Comparison of ENCODE assay signal across 15 cellular contexts in the genomic region with DNA sequence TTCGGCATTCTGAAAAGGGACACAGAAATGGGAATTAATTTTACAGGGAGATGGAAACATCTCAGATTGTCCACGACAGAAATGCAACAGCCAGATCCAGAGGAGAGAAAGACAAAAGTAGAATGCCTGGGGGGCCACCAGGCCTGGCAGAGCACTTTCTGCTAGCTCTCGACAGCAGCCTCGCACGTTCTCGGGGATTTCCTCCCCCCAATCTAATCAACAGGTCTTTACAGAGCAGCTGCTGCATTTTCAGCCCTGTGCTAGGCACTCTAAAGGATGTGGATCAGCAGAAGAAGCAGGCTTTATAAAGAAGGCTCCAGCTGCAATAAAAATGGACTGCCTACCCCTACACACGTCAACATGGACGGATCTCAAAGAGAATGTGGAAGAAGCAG. TPM values are rescaled to one million over a fixed set of nuclear protein-coding genes. Genes with fewer than 3 reads are reported as not detected.
A peak's percentile ranks its signal among the peaks of the same experiment; 100 is the strongest.
DNase-seq lines count a peak whose midpoint lies in the region; ATAC-seq and TF ChIP-seq lines count a peak whose summit lies in the region.
"Had no signal": no experiment of that assay in that cellular context is flagged by ENCODE, and none has a peak within 500 bp of the region (broad histone marks: within the 10 kb centered on the region; RNA-seq: fewer than 3 reads in every experiment).

No MANE protein-coding gene starts in this region.

- in situ Hi-C loops in brain microvascular endothelial cell (cut with HindIII; ENCODE audit: low pct_ligation_motif_present, low sequenced_read_pairs): no loop called here

- intact Hi-C loops in left lung (cut with DNase I): no loop called here

- no peak for ATAC-seq in left lung
- no peak for ATAC-seq in GM19397 (IDR thresholded peaks at IDR 0.05; ENCODE audit: unreplicated experiment)
- ATAC-seq in HG03439 (IDR thresholded peaks at IDR 0.05; ENCODE audit: unreplicated experiment): no peak
- ATAC-seq: activated T-cell treated with anti-CD3 and anti-CD28 coated beads, Interleukin-2, amount 50 U/mL, for 4 hours had no signal

- no peak overlapping the region for H3K4me3 ChIP-seq in brain microvascular endothelial cell (ENCODE audit: low read depth, low read length)
- H3K4me3 ChIP-seq in left lung: no peak overlapping the region
- H3K4me3 ChIP-seq in skeletal muscle tissue (ENCODE audit: low read length in 3 of 3): peak overlapping the region in 1 of 3 donors; percentile 27

- no peak for TF ChIP-seq CTCF in C4-2B (conservative IDR thresholded peaks at IDR 0.05)
- TF ChIP-seq CTCF in brain microvascular endothelial cell (IDR thresholded peaks at IDR 0.05; ENCODE audit: low read depth, low read length, missing control alignments): no peak
- no peak for TF ChIP-seq CTCF in left lung (IDR thresholded peaks at IDR 0.05)

- H3K9me3 ChIP-seq in left lung (no peaks in the 10 kb centered on the region), skeletal muscle tissue (ENCODE audit: control insufficient read depth in 3 of 3, low read length in 3 of 3) (no peaks in the 10 kb centered on the region)

- H3K36me3 ChIP-seq in brain microvascular endothelial cell (replicated peaks) (peaks cover 90% of the 10 kb centered on the region), left lung (peaks cover 0 to 46% of the 10 kb centered on the region in 2 donors), skeletal muscle tissue (ENCODE audit: control insufficient read depth in 3 of 3, insufficient read depth in 3 of 3, low read length in 3 of 3) (peaks cover 0 to 20% (median 9%) of the 10 kb centered on the region in 3 donors)

- peak overlapping the region; percentile 6; the same call in 1 of the 2 replicates for H3K27ac ChIP-seq in C4-2B
- peak overlapping the region; percentile 20 for H3K27ac ChIP-seq in brain microvascular endothelial cell
- H3K27ac ChIP-seq in left lung: peak overlapping the region; percentile 70 to 79
- H3K27ac ChIP-seq in skeletal muscle tissue (ENCODE audit: low read depth, low read length): peak overlapping the region; percentile 69
- H3K27ac ChIP-seq: KMS-11 had no signal

- H3K4me1 ChIP-seq in left lung (peaks cover 59 to 85% of the 10 kb centered on the region in 2 donors), skeletal muscle tissue (ENCODE audit: control insufficient read depth in 3 of 3, insufficient read depth in 3 of 3, low read length in 3 of 3) (peaks cover 50 to 75% (median 74%) of the 10 kb centered on the region in 3 donors)

- no peak for DNase-seq in brain microvascular endothelial cell
- DNase-seq in left lung: no peak
- DNase-seq in NCI-H2029 treated with DMSO at 0.1 percent for 48 hours (lab: John Stamatoyannopoulos, UW): no peak
- DNase-seq in NCI-H2029 (lab: John Stamatoyannopoulos, UW): no peak
- DNase-seq: activated T-cell treated with anti-CD3 and anti-CD28 coated beads, Interleukin-2, amount 50 U/mL, for 4 hours; CD4-positive, CD25-positive, alpha-beta regulatory T cell; central memory CD4-positive, alpha-beta T cell; GOT3; RPMI8226; stimulated activated naive CD4-positive, alpha-beta T cell treated with Interleukin-2 at 50 U/mL for 16 hours had no signal

- peak overlapping the region in 1 of 3 donors; percentile 68 for H3K9ac ChIP-seq in skeletal muscle tissue (ENCODE audit: low read depth in 1 of 3, low read length in 3 of 3)
- H3K9ac ChIP-seq: KMS-11 had no signal

- H3K27me3 ChIP-seq in brain microvascular endothelial cell (replicated peaks) (no peaks in the 10 kb centered on the region), left lung (no peaks in the 10 kb centered on the region), skeletal muscle tissue (ENCODE audit: control insufficient read depth in 3 of 3, insufficient read depth in 3 of 3, low read length in 3 of 3) (no peaks in the 10 kb centered on the region)

RNA-seq across cellular contexts. Expression of gene CSRP1, which starts 10.6 kb away (rescaled TPM):
- total RNA-seq in left lung (100 to 1,000 TPM; 216 to 235 TPM), skeletal muscle tissue (42.8 TPM)

RNA-seq across cellular contexts. Expression of gene PHLDA3, which starts 27.3 kb away (rescaled TPM):
- total RNA-seq in left lung: 10 to 100 TPM; 46.8 to 82.7 TPM
- total RNA-seq in skeletal muscle tissue: 8.9 TPM

RNA-seq across cellular contexts. Expression of gene NAV1, which starts 42.6 kb away (rescaled TPM):
- 10 to 100 TPM; 37.9 to 41.5 TPM for total RNA-seq in left lung
- total RNA-seq in skeletal muscle tissue: 11.0 TPM

Comparison
In these comparisons a context has a peak if more than half of its experiments do, and no peak if none do; other contexts are left out.
1. H3K27ac ChIP-seq: peak in every context shown above with its lines; median percentile 74 in left lung; 69 in skeletal muscle tissue; 20 in brain microvascular endothelial cell; 6 in C4-2B.